ENCODE assay signal across 15 cellular contexts in the genomic region with DNA sequence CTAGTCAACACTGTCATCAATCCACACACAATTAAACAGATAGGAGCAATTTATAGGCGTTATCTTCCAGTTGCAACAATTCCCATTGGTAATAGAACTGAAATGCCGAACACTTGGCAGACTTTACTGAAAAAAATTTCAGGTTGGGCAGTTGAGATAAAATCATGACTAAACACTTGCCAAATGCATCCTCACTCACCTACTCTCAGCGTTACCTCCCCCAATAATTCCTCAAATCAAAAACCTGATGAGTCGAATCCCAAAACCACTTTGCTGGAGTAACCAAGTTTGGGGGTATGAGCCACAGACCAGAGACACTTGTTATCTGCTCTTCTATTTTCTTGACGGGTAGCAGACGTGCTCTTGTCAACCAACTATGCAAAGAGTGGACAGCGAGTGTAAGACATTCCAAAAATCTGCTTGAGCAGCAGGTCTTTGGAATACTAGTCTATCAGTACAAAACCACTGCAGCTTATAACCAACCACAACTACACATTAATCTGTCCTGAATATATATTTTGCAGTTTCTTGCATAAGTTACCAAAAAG. TPM values are rescaled to one million over a fixed set of nuclear protein-coding genes. Genes with fewer than 3 reads are reported as not detected.
DNase-seq lines count a peak whose midpoint lies in the region; ATAC-seq and TF ChIP-seq lines count a peak whose summit lies in the region.
"Had no signal": no experiment of that assay in that cellular context is flagged by ENCODE, and none has a peak within 500 bp of the region (broad histone marks: within the 10 kb centered on the region; RNA-seq: fewer than 3 reads in every experiment).

No MANE protein-coding gene starts in this region.

- H3K27me3 ChIP-seq in Karpas-422 (ENCODE audit: low read length), result no peaks in the 10 kb centered on the region
- H3K27me3 ChIP-seq: BLaER1 treated with 17β-estradiol and CSF1 and Interleukin-3, amounts not matched to agents 10 nM and 100 nM had no signal

- H3K9me3 ChIP-seq in Karpas-422 (ENCODE audit: low read length), result no peaks in the 10 kb centered on the region

- no peak overlapping the region for H3K4me2 ChIP-seq in Karpas-422 (ENCODE audit: low read depth, low read length, poor library complexity, severe bottlenecking)
- H3K4me2 ChIP-seq: GM23338 had no signal

- DNase-seq in activated T-cell treated with anti-CD3 and anti-CD28 coated beads, Interleukin-2, amount 50 U/mL, for 24 hours, result no peak
- DNase-seq in activated T-cell treated with anti-CD3 and anti-CD28 coated beads, Interleukin-2, amount 50 U/mL, for 4 hours, result no peak
- peak; percentile 27 for DNase-seq in Karpas-422
- DNase-seq in inferior parietal cortex (ENCODE audit: extremely low spot score), result peak; percentile 1
- no peak for DNase-seq in stimulated activated effector memory CD8-positive, alpha-beta T cell treated with anti-CD3 and anti-CD28 coated beads, Interleukin-12 subunit alpha, Interleukin-12 subunit beta, amount 100 ng/mL, for 72 hours (ENCODE audit: low spot score in 2 of 2)
- no peak for DNase-seq in HuH-7 (ENCODE audit: low spot score)
- no peak for DNase-seq in type B pancreatic cell (ENCODE audit: extremely low spot score, unreplicated experiment)
- DNase-seq: KBM-7, NCI-H1048, NCI-H345, PC-3 had no signal

- H3K36me3 Mint-ChIP-seq in activated T-cell treated with anti-CD3 and anti-CD28 coated beads, Interleukin-2, amount 50 U/mL, for 24 hours (ENCODE audit: low read depth), result peaks cover 84% of the 10 kb centered on the region
- peaks cover 44% of the 10 kb centered on the region for H3K36me3 Mint-ChIP-seq in activated T-cell treated with anti-CD3 and anti-CD28 coated beads, Interleukin-2, amount 50 U/mL, for 4 hours (ENCODE audit: insufficient read depth)
- peaks cover 84% of the 10 kb centered on the region for H3K36me3 Mint-ChIP-seq in stimulated activated effector memory CD8-positive, alpha-beta T cell treated with anti-CD3 and anti-CD28 coated beads, Interleukin-12 subunit alpha, Interleukin-12 subunit beta, amount 100 ng/mL, for 72 hours
- H3K36me3 Mint-ChIP-seq in type B pancreatic cell, result peaks cover 20% of the 10 kb centered on the region

- TF ChIP-seq CTCF in type B pancreatic cell (conservative IDR thresholded peaks at IDR 0.05), result no peak

- peaks cover 54% of the 10 kb centered on the region for H3K4me1 Mint-ChIP-seq in activated T-cell treated with anti-CD3 and anti-CD28 coated beads, Interleukin-2, amount 50 U/mL, for 24 hours (ENCODE audit: low read depth)
- H3K4me1 Mint-ChIP-seq in activated T-cell treated with anti-CD3 and anti-CD28 coated beads, Interleukin-2, amount 50 U/mL, for 4 hours (ENCODE audit: low read depth), result peaks cover 39% of the 10 kb centered on the region
- H3K4me1 Mint-ChIP-seq in stimulated activated effector memory CD8-positive, alpha-beta T cell treated with anti-CD3 and anti-CD28 coated beads, Interleukin-12 subunit alpha, Interleukin-12 subunit beta, amount 100 ng/mL, for 72 hours, result peaks cover 20% of the 10 kb centered on the region
- no peaks in the 10 kb centered on the region for H3K4me1 Mint-ChIP-seq in type B pancreatic cell (ENCODE audit: unreplicated experiment)
- H3K4me1 Mint-ChIP-seq: GM23338 had no signal

- peak overlapping the region; percentile 9 for H3K27ac Mint-ChIP-seq in activated T-cell treated with anti-CD3 and anti-CD28 coated beads, Interleukin-2, amount 50 U/mL, for 24 hours
- H3K27ac Mint-ChIP-seq in stimulated activated effector memory CD8-positive, alpha-beta T cell treated with anti-CD3 and anti-CD28 coated beads, Interleukin-12 subunit alpha, Interleukin-12 subunit beta, amount 100 ng/mL, for 72 hours, result peak overlapping the region; percentile 78
- H3K27ac Mint-ChIP-seq in type B pancreatic cell, result no peak overlapping the region
- H3K27ac Mint-ChIP-seq: GM23338 had no signal

- H3K4me1 ChIP-seq in Karpas-422 (ENCODE audit: low read length), result no peaks in the 10 kb centered on the region

- H2AFZ ChIP-seq in Karpas-422 (ENCODE audit: low read length), result no peak overlapping the region
- H2AFZ ChIP-seq: GM23338 had no signal

- H3K9me2 ChIP-seq in Karpas-422 (replicated peaks; ENCODE audit: insufficient read depth, low read length), result no peaks in the 10 kb centered on the region

- no peak overlapping the region for H3K4me3 Mint-ChIP-seq in activated T-cell treated with anti-CD3 and anti-CD28 coated beads, Interleukin-2, amount 50 U/mL, for 24 hours
- no peak overlapping the region for H3K4me3 Mint-ChIP-seq in activated T-cell treated with anti-CD3 and anti-CD28 coated beads, Interleukin-2, amount 50 U/mL, for 4 hours
- H3K4me3 Mint-ChIP-seq in stimulated activated effector memory CD8-positive, alpha-beta T cell treated with anti-CD3 and anti-CD28 coated beads, Interleukin-12 subunit alpha, Interleukin-12 subunit beta, amount 100 ng/mL, for 72 hours, result no peak overlapping the region
- no peak overlapping the region for H3K4me3 Mint-ChIP-seq in type B pancreatic cell
- H3K4me3 Mint-ChIP-seq: GM23338 had no signal

- no peaks in the 10 kb centered on the region for H3K9me3 Mint-ChIP-seq in activated T-cell treated with anti-CD3 and anti-CD28 coated beads, Interleukin-2, amount 50 U/mL, for 24 hours
- H3K9me3 Mint-ChIP-seq in activated T-cell treated with anti-CD3 and anti-CD28 coated beads, Interleukin-2, amount 50 U/mL, for 4 hours, result no peaks in the 10 kb centered on the region
- H3K9me3 Mint-ChIP-seq in stimulated activated effector memory CD8-positive, alpha-beta T cell treated with anti-CD3 and anti-CD28 coated beads, Interleukin-12 subunit alpha, Interleukin-12 subunit beta, amount 100 ng/mL, for 72 hours, result no peaks in the 10 kb centered on the region
- no peaks in the 10 kb centered on the region for H3K9me3 Mint-ChIP-seq in type B pancreatic cell
- H3K9me3 Mint-ChIP-seq: GM23338 had no signal

- H3K4me3 ChIP-seq in Karpas-422 (ENCODE audit: low read length), result no peak overlapping the region
- H3K4me3 ChIP-seq: BLaER1 treated with 17β-estradiol and CSF1 and Interleukin-3, amounts not matched to agents 10 nM and 100 nM; GM23338 had no signal

- no peak overlapping the region for H3K27ac ChIP-seq in Karpas-422 (ENCODE audit: low read length)
- H3K27ac ChIP-seq: HL-60 had no signal

- no peaks in the 10 kb centered on the region for H4K20me1 ChIP-seq in Karpas-422 (ENCODE audit: insufficient read depth, low read depth, low read length)

- H3K9ac ChIP-seq in Karpas-422 (ENCODE audit: low read length), result no peak overlapping the region
- H3K9ac ChIP-seq: BLaER1 treated with 17β-estradiol and CSF1 and Interleukin-3, amounts not matched to agents 10 nM and 100 nM had no signal

- ATAC-seq in activated T-cell treated with anti-CD3 and anti-CD28 coated beads, Interleukin-2, amount 50 U/mL, for 4 hours, result no peak
- ATAC-seq in stimulated activated effector memory CD8-positive, alpha-beta T cell treated with anti-CD3 and anti-CD28 coated beads, Interleukin-12 subunit alpha, Interleukin-12 subunit beta, amount 100 ng/mL, for 72 hours, result no peak
- ATAC-seq in GM18517 (IDR thresholded peaks at IDR 0.05; ENCODE audit: unreplicated experiment), result no peak
- ATAC-seq: GM23338, PC-3 had no signal

- peaks cover 54% of the 10 kb centered on the region for H3K36me3 ChIP-seq in Karpas-422 (ENCODE audit: insufficient read depth, low read length)

- H3K79me2 ChIP-seq in Karpas-422 (ENCODE audit: low read length), result peaks cover 10% of the 10 kb centered on the region

- H3K27me3 Mint-ChIP-seq in activated T-cell treated with anti-CD3 and anti-CD28 coated beads, Interleukin-2, amount 50 U/mL, for 24 hours, result no peaks in the 10 kb centered on the region
- no peaks in the 10 kb centered on the region for H3K27me3 Mint-ChIP-seq in activated T-cell treated with anti-CD3 and anti-CD28 coated beads, Interleukin-2, amount 50 U/mL, for 4 hours (ENCODE audit: low read depth)
- no peaks in the 10 kb centered on the region for H3K27me3 Mint-ChIP-seq in type B pancreatic cell

RNA-seq across cellular contexts. Expression of gene PPP1R2, which starts 30.3 kb away (rescaled TPM):
- 10 to 100 TPM; 73.2 to 91.7 (median 77.6) TPM for total RNA-seq in activated T-cell treated with anti-CD3 and anti-CD28 coated beads, Interleukin-2, amount 50 U/mL, for 4 hours
- 236 and 248 TPM in 2 replicates for total RNA-seq in Karpas-422 (2014; rRNA removed; shearing (Covaris generic); ENCODE audit: low replicate concordance)
- total RNA-seq in type B pancreatic cell (ENCODE audit: low replicate concordance), result 25.7 and 37.5 TPM in 2 replicates

Comparison
In these comparisons a context has a peak if more than half of its experiments do, and no peak if none do; other contexts are left out.
1. DNase-seq: peak in Karpas-422 (single experiment) and inferior parietal cortex (single experiment); none in activated T-cell treated with anti-CD3 and anti-CD28 coated beads, Interleukin-2, amount 50 U/mL, for 24 hours (single experiment), activated T-cell treated with anti-CD3 and anti-CD28 coated beads, Interleukin-2, amount 50 U/mL, for 4 hours (single experiment), stimulated activated effector memory CD8-positive, alpha-beta T cell treated with anti-CD3 and anti-CD28 coated beads, Interleukin-12 subunit alpha, Interleukin-12 subunit beta, amount 100 ng/mL, for 72 hours (0 of 2), HuH-7 (single experiment) and type B pancreatic cell (single experiment).